ENCODE assay signal across 17 cellular contexts in the genomic region with DNA sequence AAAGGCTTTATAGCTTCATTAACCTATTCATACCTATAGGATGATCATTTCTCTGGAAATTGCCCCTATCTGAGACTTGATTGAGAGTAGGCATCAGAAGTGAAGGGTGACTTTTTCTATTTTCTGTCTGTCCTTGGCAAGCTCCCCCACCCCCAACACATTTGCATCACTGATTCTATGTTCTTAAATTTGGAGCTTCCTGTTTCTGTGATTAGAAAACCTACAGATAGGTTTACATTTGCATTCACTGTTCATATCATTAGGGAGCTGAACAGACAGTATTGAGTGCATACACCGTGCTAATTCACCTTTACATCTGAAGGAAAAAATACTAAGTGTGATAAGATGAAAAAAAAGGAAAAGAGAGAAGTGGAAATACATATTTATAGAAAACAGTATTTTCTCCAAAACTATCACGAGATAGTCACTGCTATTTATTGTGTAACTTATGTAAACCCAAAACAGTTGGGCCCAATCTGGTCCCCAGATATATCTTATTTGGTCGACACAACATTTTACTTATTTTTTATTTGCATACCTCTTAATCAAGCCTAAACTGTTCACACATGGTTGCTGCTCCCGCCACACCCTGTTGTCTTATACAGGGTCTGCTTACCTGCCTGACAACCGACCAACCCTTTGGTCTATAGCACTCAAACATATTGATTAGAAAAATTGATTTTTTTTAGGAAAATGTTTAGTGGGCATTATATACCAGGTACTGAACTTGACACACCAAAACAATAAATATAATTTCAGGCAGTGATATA.
DNase-seq lines count a peak whose midpoint lies in the region; ATAC-seq lines count a peak whose summit lies in the region.
"Had no signal": no experiment of that assay in that cellular context is flagged by ENCODE, and none has a peak within 500 bp of the region (broad histone marks: within the 10 kb centered on the region; RNA-seq: fewer than 3 reads in every experiment).

No MANE protein-coding gene starts in this region.

- H3K4me1 Mint-ChIP-seq in IgD-negative memory B cell: peaks cover 32 to 59% (median 58%) of the 10 kb centered on the region in 3 donors
- peaks cover 19 to 34% (median 23%) of the 10 kb centered on the region in 3 donors for H3K4me1 Mint-ChIP-seq in naive B cell
- peaks cover 0 to 13% (median 0%) of the 10 kb centered on the region in 4 donors for H3K4me1 Mint-ChIP-seq in naive thymus-derived CD8-positive, alpha-beta T cell

- H3K4me3 Mint-ChIP-seq in IgD-negative memory B cell (peak overlapping the region; percentile 68 to 93 (median 82)), naive B cell (peak overlapping the region in 5 of 8 donors; percentile 20 to 61 (median 54))
- H3K4me3 Mint-ChIP-seq in naive thymus-derived CD8-positive, alpha-beta T cell: no peak overlapping the region

- ATAC-seq in GM18861 (IDR thresholded peaks at IDR 0.05; ENCODE audit: unreplicated experiment): peak; percentile 44
- ATAC-seq in HG02798 (IDR thresholded peaks at IDR 0.05; ENCODE audit: poor library complexity, unreplicated experiment): peak; percentile 48
- peak; percentile 56 to 62 for ATAC-seq in naive B cell (ENCODE audit: low read depth in 2 of 2)
- ATAC-seq in GM21529 (IDR thresholded peaks at IDR 0.05; ENCODE audit: unreplicated experiment): no peak
- ATAC-seq in naive thymus-derived CD8-positive, alpha-beta T cell: no peak
- ATAC-seq: activated CD4-positive, CD25-positive, alpha-beta regulatory T cell treated with anti-CD3 and anti-CD28 coated beads, Interleukin-2, amount 50 U/mL, for 24 hours; activated naive CD4-positive, alpha-beta T cell treated with anti-CD3 and anti-CD28 coated beads, Interleukin-2, amount 50 U/mL, for 72 hours; HCT116; left lung had no signal

- H3K27ac Mint-ChIP-seq in IgD-negative memory B cell: peak overlapping the region; percentile 44 to 92 (median 74)
- peak overlapping the region in 4 of 6 donors; percentile 34 to 91 (median 69) for H3K27ac Mint-ChIP-seq in naive B cell
- no peak overlapping the region for H3K27ac Mint-ChIP-seq in naive thymus-derived CD8-positive, alpha-beta T cell
- H3K27ac Mint-ChIP-seq: activated naive CD4-positive, alpha-beta T cell treated with anti-CD3 and anti-CD28 coated beads, Interleukin-2, amount 50 U/mL, for 72 hours had no signal

- H3K27me3 Mint-ChIP-seq in IgD-negative memory B cell (peaks cover 2% of the 10 kb centered on the region), naive B cell (no peaks in the 10 kb centered on the region)
- peaks cover 0 to 5% (median 0%) of the 10 kb centered on the region in 5 donors for H3K27me3 Mint-ChIP-seq in naive thymus-derived CD8-positive, alpha-beta T cell
- H3K27me3 Mint-ChIP-seq: progenitor cell of endocrine pancreas had no signal

- H3K36me3 Mint-ChIP-seq in IgD-negative memory B cell (no peaks in the 10 kb centered on the region), naive B cell (no peaks in the 10 kb centered on the region)
- no peaks in the 10 kb centered on the region for H3K36me3 Mint-ChIP-seq in naive thymus-derived CD8-positive, alpha-beta T cell
- H3K36me3 Mint-ChIP-seq: activated naive CD4-positive, alpha-beta T cell treated with anti-CD3 and anti-CD28 coated beads, Interleukin-2, amount 50 U/mL, for 72 hours had no signal

- DNase-seq in naive B cell: no peak
- no peak for DNase-seq in activated gamma-delta T cell treated with Interleukin-2 at 50 U/mL for 16 hours
- DNase-seq in naive thymus-derived CD8-positive, alpha-beta T cell: no peak
- DNase-seq: DMS53; effector CD4-positive, alpha-beta T cell; left lung; NCI-H226; PC-9; stimulated activated CD4-positive, alpha-beta T cell treated with anti-CD3 and anti-CD28 coated beads, Interleukin-15, amount 100 ng/mL, for 24 hours had no signal

- H3K9me3 Mint-ChIP-seq in IgD-negative memory B cell (no peaks in the 10 kb centered on the region), naive B cell (peaks cover 0 to 2% (median 0%) of the 10 kb centered on the region in 7 donors)
- peaks cover 0 to 4% (median 0%) of the 10 kb centered on the region in 9 donors for H3K9me3 Mint-ChIP-seq in naive thymus-derived CD8-positive, alpha-beta T cell

- POLR2A ChIA-PET in naive thymus-derived CD8-positive, alpha-beta T cell (lab: Charles Lee): no interaction called here

Comparison
In these comparisons a context has a peak if more than half of its experiments do, and no peak if none do; other contexts are left out.
1. ATAC-seq: peak in GM18861 (single experiment), HG02798 (single experiment) and naive B cell (2 of 2); none in GM21529 (single experiment) and naive thymus-derived CD8-positive, alpha-beta T cell (0 of 2).
2. H3K27ac Mint-ChIP-seq: peak in IgD-negative memory B cell (3 of 3) and naive B cell (4 of 6); none in naive thymus-derived CD8-positive, alpha-beta T cell (0 of 10).
3. H3K4me3 Mint-ChIP-seq: peak in IgD-negative memory B cell (4 of 4) and naive B cell (5 of 8); none in naive thymus-derived CD8-positive, alpha-beta T cell (0 of 10).